12 cellular contexts compared by ENCODE assay signal in the genomic region with DNA sequence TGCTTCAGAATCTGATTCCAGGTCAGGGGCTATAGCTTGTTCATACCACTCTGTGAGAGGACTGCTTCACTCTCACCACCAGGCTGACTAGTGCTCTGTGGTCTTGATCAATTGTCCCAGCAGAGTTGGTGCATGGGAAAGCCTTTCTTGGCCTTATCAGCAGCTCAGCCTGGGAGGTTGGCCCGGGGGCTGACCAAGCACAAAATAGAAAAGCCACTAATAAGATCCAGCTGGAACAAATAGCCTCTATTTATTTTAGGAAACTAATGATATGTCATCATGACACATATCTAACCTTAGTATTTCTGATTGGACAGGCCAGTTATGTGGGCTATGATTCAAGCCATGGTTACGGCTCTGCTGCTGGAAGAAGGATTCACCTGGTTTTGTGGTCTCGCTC.
DNase-seq lines count a peak whose midpoint lies in the region; ATAC-seq and TF ChIP-seq lines count a peak whose summit lies in the region.
"Had no signal": no experiment of that assay in that cellular context is flagged by ENCODE, and none has a peak within 500 bp of the region (broad histone marks: within the 10 kb centered on the region; RNA-seq: fewer than 3 reads in every experiment).

No MANE protein-coding gene starts in this region.

- H3K9me3 ChIP-seq in RWPE2 (ENCODE audit: severe bottlenecking): no peaks in the 10 kb centered on the region

- H3K4me3 ChIP-seq in RWPE2 (ENCODE audit: severe bottlenecking): no peak overlapping the region

- peak; percentile 76 for DNase-seq in GM04503 (ENCODE audit: low read depth)
- DNase-seq in RWPE2 (ENCODE audit: low spot score): no peak
- peak; percentile 95 for DNase-seq in fibroblast of peridontal ligament (ENCODE audit: extremely low read depth)
- DNase-seq in renal cortical epithelial cell (ENCODE audit: low read depth): peak; percentile 29
- no peak for DNase-seq in activated CD4-positive, alpha-beta T cell treated with anti-CD3 and anti-CD28 coated beads for 48 hours
- DNase-seq in hypothalamus (lab: John Stamatoyannopoulos, UW): no peak
- no peak for DNase-seq in activated CD4-positive, alpha-beta T cell treated with anti-CD3 and anti-CD28 coated beads, Interleukin-2, amount 50 U/mL, for 48 hours
- DNase-seq: activated naive CD8-positive, alpha-beta T cell treated with anti-CD3 and anti-CD28 coated beads, Interleukin-2, amount 10 ng/mL, durations not matched to agents 7 days and 5 days; effector memory CD8-positive, alpha-beta T cell; naive thymus-derived CD8-positive, alpha-beta T cell; T-helper 17 cell had no signal

- H3K27me3 ChIP-seq in RWPE2 (ENCODE audit: insufficient read depth, poor library complexity, severe bottlenecking): no peaks in the 10 kb centered on the region

- TF ChIP-seq CTCF in RWPE2 (IDR thresholded peaks at IDR 0.05; ENCODE audit: poor library complexity, severe bottlenecking): no peak

- H3K4me1 ChIP-seq in RWPE2 (ENCODE audit: insufficient read depth, poor library complexity, severe bottlenecking): peaks cover 10% of the 10 kb centered on the region

- ATAC-seq in RWPE2 (ENCODE audit: low read depth) (peak; percentile 94), HG02884 (IDR thresholded peaks at IDR 0.05; ENCODE audit: unreplicated experiment) (no peak)
- ATAC-seq: effector memory CD8-positive, alpha-beta T cell; naive thymus-derived CD8-positive, alpha-beta T cell; T-helper 17 cell had no signal

- no peaks in the 10 kb centered on the region for H3K36me3 ChIP-seq in RWPE2 (ENCODE audit: low read depth)

- H3K27ac ChIP-seq in RWPE2 (ENCODE audit: poor library complexity, severe bottlenecking): no peak overlapping the region

Comparison
In these comparisons a context has a peak if more than half of its experiments do, and no peak if none do; other contexts are left out.
1. DNase-seq: peak in GM04503 (single experiment), fibroblast of peridontal ligament (single experiment) and renal cortical epithelial cell (single experiment); none in RWPE2 (single experiment), activated CD4-positive, alpha-beta T cell treated with anti-CD3 and anti-CD28 coated beads for 48 hours (single experiment), hypothalamus (0 of 51) and activated CD4-positive, alpha-beta T cell treated with anti-CD3 and anti-CD28 coated beads, Interleukin-2, amount 50 U/mL, for 48 hours (0 of 2).